In genomic region chr10:35058134-35058533, GRCh38 we compare ENCODE assay signal across 9 cellular contexts. TPM values are rescaled to one million over a fixed set of nuclear protein-coding genes. Genes with fewer than 3 reads are reported as not detected.
DNase-seq lines count a peak whose midpoint lies in the region; ATAC-seq, FAIRE-seq and TF ChIP-seq lines count a peak whose summit lies in the region.
"Had no signal": no experiment of that assay in that cellular context is flagged by ENCODE, and none has a peak within 500 bp of the region (broad histone marks: within the 10 kb centered on the region; RNA-seq: fewer than 3 reads in every experiment).

No MANE protein-coding gene starts in this region.

- TF ChIP-seq CTCF in A549 (IDR thresholded peaks at IDR 0.05): no peak
- no peak for TF ChIP-seq CTCF in thyroid gland (IDR thresholded peaks at IDR 0.05)

- TF ChIP-seq EP300 in A549 (IDR thresholded peaks at IDR 0.05): no peak

- peak; percentile 70 to 78 for ATAC-seq in A549
- peak; percentile 76 for ATAC-seq in GM19438 (IDR thresholded peaks at IDR 0.05; ENCODE audit: low read depth, unreplicated experiment)
- no peak for ATAC-seq in sciatic nerve

- H3K27ac ChIP-seq in A549: peak overlapping the region; percentile 52 to 77; a peak in 5 of 6 replicates
- H3K27ac ChIP-seq in epithelial cell of prostate: peak overlapping the region; percentile 53
- H3K27ac ChIP-seq in thyroid gland: no peak overlapping the region

- CTCF ChIA-PET in A549 (lab: Yijun Ruan, JAX): interaction anchor here (0.8 to 2.6 kb wide), 4 partner anchors 20 to 64 kb away, joined by 3 to 8 read pairs (median 3); no protein-coding TSS in a partner anchor

- POLR2A ChIA-PET in A549 (lab: Yijun Ruan, JAX): no interaction called here

- FAIRE-seq in A549 (lab: Jason Lieb, UNC): no peak
- peak; percentile 94 for FAIRE-seq in HTR-8/SVneo (lab: Jason Lieb, UNC)

- peaks cover 0 to 5% of the 10 kb centered on the region in 2 donors for H3K36me3 ChIP-seq in thyroid gland

- peak overlapping the region; percentile 55 for H3K4me2 ChIP-seq in A549

- WGBS in A549 (ENCODE audit: missing lambda C conversion rate): 20% methylated on average over 6 of the region's 6 CpGs
- 74 to 81% methylated on average over 6 of the region's 6 CpGs for WGBS in thyroid gland, 2 donors

- TF ChIP-seq POLR2A in A549 (IDR thresholded peaks at IDR 0.05; ENCODE audit: low read length) (no peak), thyroid gland (IDR thresholded peaks at IDR 0.05) (no peak)

- intact Hi-C loops in sciatic nerve (cut with DNase I) (no loop called here), thyroid gland (cut with DNase I) (no loop called here)

- H3K4me1 ChIP-seq in A549: peaks cover 29% of the 10 kb centered on the region
- no peaks in the 10 kb centered on the region for H3K4me1 ChIP-seq in thyroid gland

- H3K9me3 ChIP-seq in A549 (no peaks in the 10 kb centered on the region), thyroid gland (no peaks in the 10 kb centered on the region)

- DNase-seq in A549 (ENCODE audit: low read depth in 1 of 2, low spot score in 1 of 2) (peak; percentile 44 to 57), HTR-8/SVneo (ENCODE audit: insufficient read length, low spot score) (peak; percentile 93), epithelial cell of prostate (ENCODE audit: low read depth, low spot score) (no peak), sciatic nerve (ENCODE audit: low spot score) (no peak), thyroid gland (no peak)
- no peak for DNase-seq in activated CD4-positive, CD25-positive, alpha-beta regulatory T cell treated with anti-CD3 and anti-CD28 coated beads, Interleukin-2, amount 50 U/mL, for 72 hours
- no peak for DNase-seq in activated CD8-positive, alpha-beta memory T cell treated with anti-CD3 and anti-CD28 coated beads, Interleukin-2, amount 50 U/mL, for 48 hours
- DNase-seq: COR-L47 had no signal

- no peaks in the 10 kb centered on the region for H3K27me3 ChIP-seq in thyroid gland

- H3K4me3 ChIP-seq in A549 (no peak overlapping the region), thyroid gland (replicated peaks in 1 of 3) (no peak overlapping the region)

- TF ChIP-seq RAD21 in A549 (conservative IDR thresholded peaks at IDR 0.05 in 1 of 2, IDR thresholded peaks at IDR 0.05 in 1 of 2): no peak

TF ChIP-seq in A549, 52 proteins besides CTCF, POLR2A, EP300 and RAD21:
- TF ChIP-seq ESRRA (IDR thresholded peaks at IDR 0.05; ENCODE audit: borderline replicate concordance, low read length) (no peak), JUNB (IDR thresholded peaks at IDR 0.05) (peak; percentile 58), JUN (IDR thresholded peaks at IDR 0.05) (0 out of 5 replicates have a peak, but pooled peaks of 1 of the 2 experiments have one; percentile 15), HOXA7 (CRISPR knock-in tag; IDR thresholded peaks at IDR 0.05) (no peak), CBX8 (IDR thresholded peaks at IDR 0.05) (no peak), FOSL2 (IDR thresholded peaks at IDR 0.05) (no peak; the same call in 1 of the 2 replicates), FOSL2 (CRISPR knock-in tag; IDR thresholded peaks at IDR 0.05) (peak; percentile 59), CEBPB (IDR thresholded peaks at IDR 0.05) (0 out of 4 replicates have a peak, but pooled peaks of 1 of the 2 experiments have one; percentile 24), MAFK (IDR thresholded peaks at IDR 0.05; ENCODE audit: partially characterized antibody) (peak; percentile 16)

RNA-seq across cellular contexts. Expression of gene CUL2, which starts 32.0 kb away (rescaled TPM):
- polyA plus RNA-seq in A549 (2011; rRNA removed): 26.6 and 35.1 TPM in 2 replicates
- polyA plus RNA-seq in A549 (2012; cell fraction: cytosol; rRNA removed): 7.7 and 8.2 TPM in 2 replicates
- polyA plus RNA-seq in A549 (2012; cell fraction: nucleus; rRNA removed): 5.8 and 7.7 TPM in 2 replicates
- polyA plus RNA-seq in A549 (2017; fragmentation: RNase III; extraction: RNeasy Plus Mini Kit Qiagen cat#74134 plus additional on column Dnase treatment): 26.8 to 28.8 TPM (median 27.8 TPM) in 3 replicates
- 11.9 and 13.0 TPM in 2 replicates for polyA minus RNA-seq in A549 (2011; rRNA and poly(A)+ RNA removed)
- total RNA-seq in sciatic nerve: 32.5 TPM
- total RNA-seq in thyroid gland: 10 to 100 TPM; 16.5 to 19.0 (median 18.2) TPM

Comparison
In these comparisons a context has a peak if more than half of its experiments do, and no peak if none do; other contexts are left out.
1. DNase-seq: peak in A549 (2 of 2) and HTR-8/SVneo (single experiment); none in epithelial cell of prostate (single experiment), sciatic nerve (single experiment), thyroid gland (0 of 2), activated CD4-positive, CD25-positive, alpha-beta regulatory T cell treated with anti-CD3 and anti-CD28 coated beads, Interleukin-2, amount 50 U/mL, for 72 hours (single experiment) and activated CD8-positive, alpha-beta memory T cell treated with anti-CD3 and anti-CD28 coated beads, Interleukin-2, amount 50 U/mL, for 48 hours (single experiment).
2. H3K27ac ChIP-seq: peak in A549 (2 of 2) and epithelial cell of prostate (single experiment); none in thyroid gland (0 of 3).